ENCODE assay signal across 22 cellular contexts in genomic region chr10:100803908-100804307, GRCh38. TPM values are rescaled to one million over a fixed set of nuclear protein-coding genes. Genes with fewer than 3 reads are reported as not detected.
A peak's percentile ranks its signal among the peaks of the same experiment; 100 is the strongest.
DNase-seq lines count a peak whose midpoint lies in the region; ATAC-seq and TF ChIP-seq lines count a peak whose summit lies in the region.
"Had no signal": no experiment of that assay in that cellular context is flagged by ENCODE, and none has a peak within 500 bp of the region (broad histone marks: within the 10 kb centered on the region; RNA-seq: fewer than 3 reads in every experiment).

No MANE protein-coding gene starts in this region.

- intact Hi-C loops in sigmoid colon (cut with DNase I), result no loop called here
- intact Hi-C loops in lower lobe of right lung (cut with DNase I), result no loop called here

- TF ChIP-seq POLR2A in sigmoid colon (IDR thresholded peaks at IDR 0.05), result no peak

- H3K27ac Mint-ChIP-seq in glutamatergic neuron (ENCODE audit: unreplicated experiment) (no peak overlapping the region), neural progenitor cell (no peak overlapping the region)
- H3K27ac Mint-ChIP-seq: CD14-positive monocyte; CD4-positive, alpha-beta memory T cell; HFFc6 had no signal

- H3K27ac ChIP-seq in HEK293 (ENCODE audit: extremely low read depth, low read depth, low read length) (no peak overlapping the region), neural progenitor cell (no peak overlapping the region), sigmoid colon (no peak overlapping the region), lower lobe of right lung (no peak overlapping the region)
- H3K27ac ChIP-seq: BLaER1 had no signal

- CTCF ChIA-PET in HEK293 (lab: Yijun Ruan, JAX), result interaction anchor here (0.6 to 0.9 kb wide), 2 partner anchors 11 to 61 kb away, joined by 3 read pairs; no protein-coding TSS in a partner anchor

- H3K27me3 ChIP-seq in neural progenitor cell (peaks cover 98% of the 10 kb centered on the region), sigmoid colon (peaks cover 3 to 83% (median 28%) of the 10 kb centered on the region in 3 donors), lower lobe of right lung (ENCODE audit: low read depth) (peaks cover 71% of the 10 kb centered on the region)
- H3K27me3 ChIP-seq: BLaER1 had no signal

- whole genome bisulfite sequencing in sigmoid colon, 2 donors, result 68 to 81% methylated on average over 7 of the region's 7 CpGs

- H3K4me1 ChIP-seq in HEK293 (ENCODE audit: control insufficient read depth, insufficient read depth, low read length) (0 out of 2 replicates have a peak, but pooled peaks cover 4% of the 10 kb centered on the region), neural progenitor cell (peaks cover 10% of the 10 kb centered on the region), sigmoid colon (no peaks in the 10 kb centered on the region), lower lobe of right lung (no peaks in the 10 kb centered on the region)
- H3K4me1 ChIP-seq: BLaER1 had no signal

- no peaks in the 10 kb centered on the region for H3K79me2 ChIP-seq in neural progenitor cell (ENCODE audit: low read depth)

- H3K4me2 ChIP-seq in neural progenitor cell, result peak overlapping the region; percentile 54
- H3K4me2 ChIP-seq: BLaER1 had no signal

- H3K4me1 Mint-ChIP-seq in glutamatergic neuron (ENCODE audit: low read depth, unreplicated experiment) (peaks cover 8% of the 10 kb centered on the region), neural progenitor cell (peaks cover 24% of the 10 kb centered on the region)
- H3K4me1 Mint-ChIP-seq: CD14-positive monocyte had no signal

- TF ChIP-seq EP300 in sigmoid colon (IDR thresholded peaks at IDR 0.05), result no peak

- DNase-seq in glutamatergic neuron (peak; percentile 8), neural progenitor cell (ENCODE audit: low spot score) (no peak), sigmoid colon (peak; percentile 25), LoVo (ENCODE audit: low spot score) (no peak), NCI-H510A treated with DMSO at 0.1 percent for 48 hours (lab: John Stamatoyannopoulos, UW) (no peak), lower lobe of right lung (no peak)
- DNase-seq: 8988T; CD4-positive, alpha-beta memory T cell; COR-L47; DMS 273 treated with DMSO at 0.1 percent for 48 hours; DMS53; DND-41; EL; HCEC 1CT; HFFc6; IMR-90 had no signal

- no peak overlapping the region for H3K4me3 Mint-ChIP-seq in glutamatergic neuron (ENCODE audit: unreplicated experiment)
- H3K4me3 Mint-ChIP-seq in neural progenitor cell, result no peak overlapping the region
- H3K4me3 Mint-ChIP-seq: CD4-positive, alpha-beta memory T cell; HFFc6 had no signal

- H3K36me3 ChIP-seq in HEK293 (ENCODE audit: control insufficient read depth in 2 of 2, insufficient read depth in 1 of 2, low read length in 2 of 2), result peaks cover 0 to 6% of the 10 kb centered on the region in 2 experiments; a peak in 1 of 3 replicates
- H3K36me3 ChIP-seq in neural progenitor cell, result no peaks in the 10 kb centered on the region
- H3K36me3 ChIP-seq in sigmoid colon, result no peaks in the 10 kb centered on the region
- H3K36me3 ChIP-seq in lower lobe of right lung, result no peaks in the 10 kb centered on the region
- H3K36me3 ChIP-seq: BLaER1 had no signal

- H3K4me3 ChIP-seq in HEK293 (ENCODE audit: low read depth, low read length) (no peak overlapping the region), neural progenitor cell (no peak overlapping the region), sigmoid colon (no peak overlapping the region), lower lobe of right lung (no peak overlapping the region)
- H3K4me3 ChIP-seq: BLaER1, GM12878 had no signal

- H2AFZ ChIP-seq in neural progenitor cell (replicated peaks), result no peak overlapping the region

- POLR2A ChIA-PET in HEK293 (lab: Yijun Ruan, JAX), result no interaction called here

- H3K9me3 ChIP-seq in HEK293 (ENCODE audit: control insufficient read depth, insufficient read depth, low read depth, low read length) (no peaks in the 10 kb centered on the region), neural progenitor cell (ENCODE audit: low read depth) (no peaks in the 10 kb centered on the region), sigmoid colon (no peaks in the 10 kb centered on the region), lower lobe of right lung (no peaks in the 10 kb centered on the region)
- H3K9me3 ChIP-seq: BLaER1 had no signal

- no peak for ATAC-seq in lower lobe of right lung
- ATAC-seq: GM12878 had no signal

- no peak overlapping the region for H3K9ac ChIP-seq in neural progenitor cell
- H3K9ac ChIP-seq: BLaER1 had no signal

- H3K27me3 Mint-ChIP-seq in glutamatergic neuron (ENCODE audit: unreplicated experiment) (peaks cover 4% of the 10 kb centered on the region), neural progenitor cell (ENCODE audit: insufficient read depth, low read depth) (peaks cover 21% of the 10 kb centered on the region)

- no peaks in the 10 kb centered on the region for H3K36me3 Mint-ChIP-seq in glutamatergic neuron (ENCODE audit: unreplicated experiment)
- no peaks in the 10 kb centered on the region for H3K36me3 Mint-ChIP-seq in neural progenitor cell
- H3K36me3 Mint-ChIP-seq: CD14-positive monocyte; CD4-positive, alpha-beta memory T cell had no signal

- H3F3A ChIP-seq in neural progenitor cell (ENCODE audit: low read depth), result no peaks in the 10 kb centered on the region

- H4K20me1 ChIP-seq in neural progenitor cell (ENCODE audit: low read depth), result peaks cover 21% of the 10 kb centered on the region
- H4K20me1 ChIP-seq: BLaER1 had no signal

- H3K9me3 Mint-ChIP-seq in glutamatergic neuron (ENCODE audit: unreplicated experiment) (no peaks in the 10 kb centered on the region), neural progenitor cell (no peaks in the 10 kb centered on the region)
- H3K9me3 Mint-ChIP-seq: CD4-positive, alpha-beta memory T cell; HFFc6 had no signal

- no peak for TF ChIP-seq CTCF in HEK293 (tag by site-specific recombination; IDR thresholded peaks at IDR 0.05)
- no peak for TF ChIP-seq CTCF in glutamatergic neuron (IDR thresholded peaks at IDR 0.05; ENCODE audit: partially characterized antibody, unreplicated experiment)
- no peak for TF ChIP-seq CTCF in neural progenitor cell (IDR thresholded peaks at IDR 0.05)
- TF ChIP-seq CTCF in sigmoid colon (IDR thresholded peaks at IDR 0.05), result no peak
- no peak for TF ChIP-seq CTCF in lower lobe of right lung (IDR thresholded peaks at IDR 0.05)

TF ChIP-seq in HEK293, 187 proteins besides CTCF, POLR2A, EP300 and RAD21:
- TF ChIP-seq ZNF157 (tag by site-specific recombination; IDR thresholded peaks at IDR 0.05) (no peak), ZNF514 (tag by site-specific recombination; IDR thresholded peaks at IDR 0.05) (no peak), ZNF521 (tag by site-specific recombination; IDR thresholded peaks at IDR 0.05) (no peak), ZNF549 (tag by site-specific recombination; IDR thresholded peaks at IDR 0.05) (no peak), ELK4 (IDR thresholded peaks at IDR 0.05; ENCODE audit: borderline replicate concordance, low read depth, low read length) (no peak), FEZF1 (tag by site-specific recombination; IDR thresholded peaks at IDR 0.05) (peak; percentile 53)
- TF ChIP-seq, protein P1, sequence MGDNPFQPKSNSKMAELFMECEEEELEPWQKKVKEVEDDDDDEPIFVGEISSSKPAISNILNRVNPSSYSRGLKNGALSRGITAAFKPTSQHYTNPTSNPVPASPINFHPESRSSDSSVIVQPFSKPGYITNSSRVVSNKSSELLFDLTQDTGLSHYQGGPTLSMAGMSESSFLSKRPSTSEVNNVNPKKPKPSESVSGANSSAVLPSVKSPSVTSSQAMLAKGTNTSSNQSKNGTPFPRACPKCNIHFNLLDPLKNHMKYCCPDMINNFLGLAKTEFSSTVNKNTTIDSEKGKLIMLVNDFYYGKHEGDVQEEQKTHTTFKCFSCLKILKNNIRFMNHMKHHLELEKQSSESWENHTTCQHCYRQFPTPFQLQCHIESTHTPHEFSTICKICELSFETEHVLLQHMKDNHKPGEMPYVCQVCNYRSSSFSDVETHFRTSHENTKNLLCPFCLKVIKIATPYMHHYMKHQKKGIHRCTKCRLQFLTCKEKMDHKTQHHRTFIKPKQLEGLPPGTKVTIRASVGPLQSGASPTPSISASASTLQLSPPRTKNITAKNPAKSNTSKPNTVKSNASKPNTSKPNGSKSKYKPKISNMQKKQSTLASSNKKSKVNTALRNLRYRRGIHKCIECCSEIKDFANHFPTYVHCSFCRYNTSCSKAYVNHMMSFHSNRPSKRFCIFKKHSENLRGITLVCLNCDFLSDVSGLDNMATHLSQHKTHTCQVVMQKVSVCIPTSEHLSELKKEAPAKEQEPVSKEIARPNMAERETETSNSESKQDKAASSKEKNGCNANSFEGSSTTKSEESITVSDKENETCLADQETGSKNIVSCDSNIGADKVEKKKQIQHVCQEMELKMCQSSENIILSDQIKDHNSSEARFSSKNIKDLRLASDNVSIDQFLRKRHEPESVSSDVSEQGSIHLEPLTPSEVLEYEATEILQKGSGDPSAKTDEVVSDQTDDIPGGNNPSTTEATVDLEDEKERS (tag by site-specific recombination; IDR thresholded peaks at IDR 0.05), result no peak

RNA-seq across cellular contexts. Expression of gene PAX2, which starts 58.5 kb away (rescaled TPM):
- total RNA-seq in glutamatergic neuron (ENCODE audit: unreplicated experiment) (not detected), neural progenitor cell (ENCODE audit: low replicate concordance) (0.06 and 0.34 TPM in 2 replicates), sigmoid colon (not detected), lower lobe of right lung (not detected)
- not detected for polyA plus RNA-seq in sigmoid colon
- total RNA-seq: A673; CD4-positive, alpha-beta memory T cell; GM12878; HFFc6; IMR-90 had no signal
- polyA plus RNA-seq: AG04450; CD14-positive monocyte; CD4-positive, alpha-beta memory T cell; GM12878; IMR-90 had no signal

Comparison
In these comparisons a context has a peak if more than half of its experiments do, and no peak if none do; other contexts are left out.
1. DNase-seq: peak in glutamatergic neuron (single experiment) and sigmoid colon (single experiment); none in neural progenitor cell (single experiment), LoVo (single experiment), NCI-H510A treated with DMSO at 0.1 percent for 48 hours (single experiment) and lower lobe of right lung (single experiment).